ENCODE assay signal across 18 cellular contexts in genomic region chr11:86035164-86035563, GRCh38. TPM values are rescaled to one million over a fixed set of nuclear protein-coding genes. Genes with fewer than 3 reads are reported as not detected.
DNase-seq lines count a peak whose midpoint lies in the region; ATAC-seq and TF ChIP-seq lines count a peak whose summit lies in the region.
"Had no signal": no experiment of that assay in that cellular context is flagged by ENCODE, and none has a peak within 500 bp of the region (broad histone marks: within the 10 kb centered on the region; RNA-seq: fewer than 3 reads in every experiment).

No MANE protein-coding gene starts in this region.

- DNase-seq in CD14-positive monocyte (ENCODE audit: low spot score) (no peak), HFFc6 (no peak), amniotic stem cell (lab: John Stamatoyannopoulos, UW) (no peak), NCI-H2227 treated with DMSO at 0.1 percent for 48 hours (lab: John Stamatoyannopoulos, UW) (no peak)
- no peak for DNase-seq in natural killer cell treated with Interleukin-12 subunit alpha and Interleukin-12 subunit beta and Interleukin-15 and Interleukin-18, amount 100 ng/mL, for 72 hours (ENCODE audit: low spot score)
- DNase-seq in effector memory CD4-positive, alpha-beta T cell, result no peak
- DNase-seq: activated CD4-positive, alpha-beta T cell treated with anti-CD3 and anti-CD28 coated beads, Interleukin-2, amount 50 U/mL, for 1 hour; activated naive CD4-positive, alpha-beta T cell treated with anti-CD3 and anti-CD28 coated beads, Interleukin-2, amount 50 U/mL, for 16 hours; activated T-cell treated with anti-CD3 and anti-CD28 coated beads, Interleukin-2, amount 50 U/mL, for 1 hour; esophagus squamous epithelium; head of caudate nucleus; mesendoderm; NCI-H748 treated with DMSO at 0.1 percent for 48 hours; PC-3 had no signal

- H3K27ac ChIP-seq in effector memory CD4-positive, alpha-beta T cell (ENCODE audit: insufficient read depth, low read length, poor library complexity, severe bottlenecking), result no peak overlapping the region
- H3K27ac ChIP-seq: esophagus squamous epithelium, neural progenitor cell, right atrium auricular region had no signal

- H3K27ac Mint-ChIP-seq in CD14-positive monocyte, result peak overlapping the region in 5 of 7 donors; percentile 5 to 84 (median 62)
- H3K27ac Mint-ChIP-seq in HFFc6, result peak overlapping the region; percentile 51; the same call in 1 of the 2 replicates
- peak overlapping the region; percentile 45 for H3K27ac Mint-ChIP-seq in dendritic cell treated with granulocyte-macrophage colony-stimulating factor and Interleukin-4, amounts not matched to agents 40 ng/mL and 50 ng/mL, for 4 days
- peak overlapping the region; percentile 24 to 47 for H3K27ac Mint-ChIP-seq in natural killer cell treated with Interleukin-12 subunit alpha and Interleukin-12 subunit beta and Interleukin-15 and Interleukin-18, amount 100 ng/mL, for 72 hours
- H3K27ac Mint-ChIP-seq: neural progenitor cell had no signal

- no peak for ATAC-seq in natural killer cell treated with Interleukin-12 subunit alpha and Interleukin-12 subunit beta and Interleukin-15 and Interleukin-18, amount 100 ng/mL, for 72 hours
- ATAC-seq in GM19397 (IDR thresholded peaks at IDR 0.05; ENCODE audit: unreplicated experiment), result no peak
- ATAC-seq: PC-3 had no signal

- H3K27me3 ChIP-seq in effector memory CD4-positive, alpha-beta T cell (replicated peaks; ENCODE audit: control insufficient read depth, insufficient read depth, low read length, poor library complexity, severe bottlenecking), result no peaks in the 10 kb centered on the region
- H3K27me3 ChIP-seq: esophagus squamous epithelium, neural progenitor cell, right atrium auricular region had no signal

- H3K27me3 Mint-ChIP-seq in CD14-positive monocyte (ENCODE audit: low read depth in 3 of 3) (peaks cover 0 to 3% (median 0%) of the 10 kb centered on the region in 3 donors), HFFc6 (ENCODE audit: insufficient read depth) (no peaks in the 10 kb centered on the region; the same call in none of the 2 replicates)
- H3K27me3 Mint-ChIP-seq in dendritic cell treated with granulocyte-macrophage colony-stimulating factor and Interleukin-4, amounts not matched to agents 40 ng/mL and 50 ng/mL, for 4 days, result no peaks in the 10 kb centered on the region
- no peaks in the 10 kb centered on the region for H3K27me3 Mint-ChIP-seq in natural killer cell treated with Interleukin-12 subunit alpha and Interleukin-12 subunit beta and Interleukin-15 and Interleukin-18, amount 100 ng/mL, for 72 hours

- TF ChIP-seq CTCF in CD14-positive monocyte (IDR thresholded peaks at IDR 0.05), result no peak
- TF ChIP-seq CTCF in HFFc6 (IDR thresholded peaks at IDR 0.05), result no peak

- H3K9me3 ChIP-seq in effector memory CD4-positive, alpha-beta T cell (ENCODE audit: control insufficient read depth, low read length), result no peaks in the 10 kb centered on the region
- H3K9me3 ChIP-seq: esophagus squamous epithelium, right atrium auricular region had no signal

- intact Hi-C loops in CD14-positive monocyte (cut with micrococcal nuclease), result no loop called here
- intact Hi-C loops in dendritic cell treated with granulocyte-macrophage colony-stimulating factor and Interleukin-4, amounts not matched to agents 40 ng/mL and 50 ng/mL, for 4 days (cut with micrococcal nuclease), result no loop called here

- H3K9me3 Mint-ChIP-seq in CD14-positive monocyte (no peaks in the 10 kb centered on the region), HFFc6 (no peaks in the 10 kb centered on the region)
- no peaks in the 10 kb centered on the region for H3K9me3 Mint-ChIP-seq in dendritic cell treated with granulocyte-macrophage colony-stimulating factor and Interleukin-4, amounts not matched to agents 40 ng/mL and 50 ng/mL, for 4 days
- no peaks in the 10 kb centered on the region for H3K9me3 Mint-ChIP-seq in natural killer cell treated with Interleukin-12 subunit alpha and Interleukin-12 subunit beta and Interleukin-15 and Interleukin-18, amount 100 ng/mL, for 72 hours

- H3K36me3 ChIP-seq in effector memory CD4-positive, alpha-beta T cell (ENCODE audit: control insufficient read depth, insufficient read depth, low read length), result peaks cover 6% of the 10 kb centered on the region
- H3K36me3 ChIP-seq: neural progenitor cell had no signal

- no peak overlapping the region for H3K4me3 Mint-ChIP-seq in CD14-positive monocyte
- no peak overlapping the region for H3K4me3 Mint-ChIP-seq in HFFc6
- no peak overlapping the region for H3K4me3 Mint-ChIP-seq in dendritic cell treated with granulocyte-macrophage colony-stimulating factor and Interleukin-4, amounts not matched to agents 40 ng/mL and 50 ng/mL, for 4 days
- H3K4me3 Mint-ChIP-seq in natural killer cell treated with Interleukin-12 subunit alpha and Interleukin-12 subunit beta and Interleukin-15 and Interleukin-18, amount 100 ng/mL, for 72 hours, result no peak overlapping the region
- H3K4me3 Mint-ChIP-seq: neural progenitor cell had no signal

- H3K36me3 Mint-ChIP-seq in CD14-positive monocyte, result peaks cover 27 to 57% of the 10 kb centered on the region in 2 donors
- no peaks in the 10 kb centered on the region for H3K36me3 Mint-ChIP-seq in HFFc6 (ENCODE audit: low read depth)
- H3K36me3 Mint-ChIP-seq in dendritic cell treated with granulocyte-macrophage colony-stimulating factor and Interleukin-4, amounts not matched to agents 40 ng/mL and 50 ng/mL, for 4 days (ENCODE audit: low read depth), result peaks cover 49% of the 10 kb centered on the region
- peaks cover 4% of the 10 kb centered on the region for H3K36me3 Mint-ChIP-seq in natural killer cell treated with Interleukin-12 subunit alpha and Interleukin-12 subunit beta and Interleukin-15 and Interleukin-18, amount 100 ng/mL, for 72 hours

- no peaks in the 10 kb centered on the region for H3K4me1 ChIP-seq in effector memory CD4-positive, alpha-beta T cell (ENCODE audit: control insufficient read depth, insufficient read depth, low read length, poor library complexity, severe bottlenecking)
- H3K4me1 ChIP-seq: neural progenitor cell had no signal

- no peak overlapping the region for H3K4me3 ChIP-seq in effector memory CD4-positive, alpha-beta T cell (ENCODE audit: insufficient read depth, low read depth, low read length, poor library complexity, severe bottlenecking)
- H3K4me3 ChIP-seq: esophagus squamous epithelium, neural progenitor cell, right atrium auricular region had no signal

- peaks cover 27% of the 10 kb centered on the region for H3K4me1 Mint-ChIP-seq in CD14-positive monocyte
- peaks cover 45% of the 10 kb centered on the region for H3K4me1 Mint-ChIP-seq in HFFc6 (ENCODE audit: low read depth)
- H3K4me1 Mint-ChIP-seq in dendritic cell treated with granulocyte-macrophage colony-stimulating factor and Interleukin-4, amounts not matched to agents 40 ng/mL and 50 ng/mL, for 4 days (ENCODE audit: low read depth), result peaks cover 44% of the 10 kb centered on the region
- peaks cover 54 to 60% of the 10 kb centered on the region in 2 donors for H3K4me1 Mint-ChIP-seq in natural killer cell treated with Interleukin-12 subunit alpha and Interleukin-12 subunit beta and Interleukin-15 and Interleukin-18, amount 100 ng/mL, for 72 hours (ENCODE audit: low read depth in 2 of 2)

RNA-seq across cellular contexts. Expression of gene PICALM, which starts 33.7 kb away (rescaled TPM):
- 10 to 100 TPM; 62.4 to 81.0 TPM for polyA plus RNA-seq in CD14-positive monocyte
- total RNA-seq in HFFc6 (2021; fragmentation: NEBNext Ultra II Directional; extraction: Animal tissue kit (Norgen Biotek cat#: 25700)), result 100 to 1,000 TPM; 193 to 267 (median 244) TPM
- total RNA-seq in natural killer cell treated with Interleukin-12 subunit alpha and Interleukin-12 subunit beta and Interleukin-15 and Interleukin-18, amount 100 ng/mL, for 72 hours, result 100 to 1,000 TPM; 208 to 223 TPM
